In genomic region chr12:103801709-103802585, GRCh38 we compare ENCODE assay signal across 15 cellular contexts. TPM values are rescaled to one million over a fixed set of nuclear protein-coding genes. Genes with fewer than 3 reads are reported as not detected.
DNase-seq lines count a peak whose midpoint lies in the region; ATAC-seq, FAIRE-seq and TF ChIP-seq lines count a peak whose summit lies in the region.
"Had no signal": no experiment of that assay in that cellular context is flagged by ENCODE, and none has a peak within 500 bp of the region (broad histone marks: within the 10 kb centered on the region; RNA-seq: fewer than 3 reads in every experiment).

No MANE protein-coding gene starts in this region.

- intact Hi-C loops in breast epithelium (cut with DNase I; ENCODE audit: low total_unique reads), result no loop called here

- no peak overlapping the region for H2AFZ ChIP-seq in hepatocyte
- H2AFZ ChIP-seq: neural progenitor cell had no signal

- no peak for FAIRE-seq in urothelium cell line (lab: Jason Lieb, UNC)
- FAIRE-seq: endometrium had no signal

- H3K4me3 ChIP-seq in breast epithelium (no peak overlapping the region), kidney epithelial cell (ENCODE audit: low read depth, low read length) (no peak overlapping the region), hepatocyte (no peak overlapping the region)
- H3K4me3 ChIP-seq: neural progenitor cell had no signal

- peaks cover 0 to 11% of the 10 kb centered on the region in 2 donors for H3K4me1 ChIP-seq in breast epithelium
- H3K4me1 ChIP-seq in hepatocyte (ENCODE audit: insufficient read depth), result peaks cover 35% of the 10 kb centered on the region
- H3K4me1 ChIP-seq: neural progenitor cell had no signal

- H3K4me2 ChIP-seq in hepatocyte, result no peak overlapping the region
- H3K4me2 ChIP-seq: neural progenitor cell had no signal

- no peak for TF ChIP-seq POLR2A in breast epithelium (IDR thresholded peaks at IDR 0.05)

- H3K27ac ChIP-seq in breast epithelium, result peak overlapping the region; percentile 78 to 86
- no peak overlapping the region for H3K27ac ChIP-seq in hepatocyte
- H3K27ac ChIP-seq: 22Rv1, neural progenitor cell had no signal

- 95% methylated on average over 11 of the region's 11 CpGs for WGBS in hepatocyte (ENCODE audit: low lambda C conversion rate, missing lambda C conversion rate)

- no peaks in the 10 kb centered on the region for H3K36me3 ChIP-seq in breast epithelium
- no peaks in the 10 kb centered on the region for H3K36me3 ChIP-seq in kidney epithelial cell (ENCODE audit: control insufficient read depth, insufficient read depth, low read length)
- no peaks in the 10 kb centered on the region for H3K36me3 ChIP-seq in hepatocyte (replicated peaks; ENCODE audit: insufficient read depth, low read depth)
- H3K36me3 ChIP-seq: neural progenitor cell had no signal

- no peaks in the 10 kb centered on the region for H3K9me3 ChIP-seq in breast epithelium
- no peaks in the 10 kb centered on the region for H3K9me3 ChIP-seq in hepatocyte (ENCODE audit: low read depth)

- no peak for ATAC-seq in HG03520 (IDR thresholded peaks at IDR 0.05; ENCODE audit: unreplicated experiment)
- ATAC-seq: stimulated activated naive CD8-positive, alpha-beta T cell treated with anti-CD3 and anti-CD28 coated beads, Interleukin-15, Interleukin-2, amounts not matched to agents 100 U/mL and 50 U/mL, for 24 hours had no signal

- DNase-seq in DMS 273 (lab: John Stamatoyannopoulos, UW; ENCODE audit: unreplicated experiment) (peak; percentile 15), DMS 273 treated with DMSO at 0.1 percent for 48 hours (lab: John Stamatoyannopoulos, UW) (no peak), breast epithelium (ENCODE audit: low spot score in 2 of 2) (peak in 1 of 2 donors; percentile 80), kidney epithelial cell (ENCODE audit: low read depth) (peak; percentile 84), urothelium cell line (ENCODE audit: low spot score) (peak; percentile 82), hepatocyte (ENCODE audit: low spot score) (no peak)
- DNase-seq in activated CD4-positive, alpha-beta T cell treated with anti-CD3 and anti-CD28 coated beads, Interleukin-2, amount 50 U/mL, for 4 hours, result no peak
- DNase-seq: NCI-H1105 treated with DMSO at 0.1 percent for 48 hours; NCI-H69; stimulated activated naive CD8-positive, alpha-beta T cell treated with anti-CD3 and anti-CD28 coated beads, Interleukin-15, Interleukin-2, amounts not matched to agents 100 U/mL and 50 U/mL, for 24 hours; T-helper 2 cell had no signal

- H3K27me3 ChIP-seq in breast epithelium, result no peaks in the 10 kb centered on the region
- no peaks in the 10 kb centered on the region for H3K27me3 ChIP-seq in kidney epithelial cell (ENCODE audit: control insufficient read depth, insufficient read depth, low read length)
- H3K27me3 ChIP-seq in hepatocyte, result no peaks in the 10 kb centered on the region
- H3K27me3 ChIP-seq: neural progenitor cell had no signal

- H4K20me1 ChIP-seq in hepatocyte (ENCODE audit: insufficient read depth, poor library complexity, severe bottlenecking), result no peaks in the 10 kb centered on the region

- H3K79me2 ChIP-seq in hepatocyte, result no peaks in the 10 kb centered on the region

- no peaks in the 10 kb centered on the region for H3K9me2 ChIP-seq in hepatocyte (replicated peaks; ENCODE audit: insufficient read depth)

- TF ChIP-seq CTCF in breast epithelium (IDR thresholded peaks at IDR 0.05) (peak in 1 of 3 donors; percentile 6), kidney epithelial cell (IDR thresholded peaks at IDR 0.05; ENCODE audit: insufficient read depth, low read length, poor library complexity, severe bottlenecking) (no peak), hepatocyte (IDR thresholded peaks at IDR 0.05; ENCODE audit: poor library complexity) (no peak)

RNA-seq across cellular contexts. Expression of gene NT5DC3, which starts 39.1 kb away (rescaled TPM):
- total RNA-seq in breast epithelium, result 10 to 100 TPM in 2 of 3 donors, 1 to 10 TPM in 1; 3.8 to 19.9 (median 12.5) TPM
- total RNA-seq in kidney epithelial cell, result 14.3 and 17.0 TPM in 2 replicates
- total RNA-seq in hepatocyte, result 6.1 and 6.3 TPM in 2 replicates
- 2.8 and 4.4 TPM in 2 replicates for polyA plus RNA-seq in hepatocyte

Comparison
In these comparisons a context has a peak if more than half of its experiments do, and no peak if none do; other contexts are left out.
1. DNase-seq: peak in DMS 273 (single experiment), kidney epithelial cell (single experiment) and urothelium cell line (single experiment); none in DMS 273 treated with DMSO at 0.1 percent for 48 hours (single experiment), hepatocyte (single experiment) and activated CD4-positive, alpha-beta T cell treated with anti-CD3 and anti-CD28 coated beads, Interleukin-2, amount 50 U/mL, for 4 hours (0 of 2).